Comparison of ENCODE assay signal across 9 cellular contexts in genomic region chr11:110076388-110076965, GRCh38. TPM values are rescaled to one million over a fixed set of nuclear protein-coding genes. Genes with fewer than 3 reads are reported as not detected.
DNase-seq lines count a peak whose midpoint lies in the region; ATAC-seq, FAIRE-seq and TF ChIP-seq lines count a peak whose summit lies in the region.
"Had no signal": no experiment of that assay in that cellular context is flagged by ENCODE, and none has a peak within 500 bp of the region (broad histone marks: within the 10 kb centered on the region; RNA-seq: fewer than 3 reads in every experiment).

No MANE protein-coding gene starts in this region.

- TF ChIP-seq CTCF in bronchial epithelial cell (IDR thresholded peaks at IDR 0.05; ENCODE audit: insufficient read depth, low read length, severe bottlenecking) (no peak), adrenal gland (IDR thresholded peaks at IDR 0.05) (no peak)

- no peak for FAIRE-seq in bronchial epithelial cell (lab: Jason Lieb, UNC)

- DNase-seq in A172 (ENCODE audit: low spot score) (peak; percentile 47), KG1 (lab: John Stamatoyannopoulos, UW) (peak; percentile 78), bronchial epithelial cell (ENCODE audit: low read depth) (peak; percentile 56), adrenal gland (no peak)
- no peak for DNase-seq in effector memory CD4-positive, alpha-beta T cell
- no peak for DNase-seq in stimulated activated CD4-positive, alpha-beta T cell treated with anti-CD3 and anti-CD28 coated beads, Interleukin-2, amount 100 ng/mL, for 24 hours
- DNase-seq: stimulated activated CD4-positive, alpha-beta T cell treated with anti-CD3 and anti-CD28 coated beads, Interleukin-4, amount 100 ng/mL, for 4 hours had no signal

- no peak for TF ChIP-seq POLR2A in adrenal gland (IDR thresholded peaks at IDR 0.05)

- H3K4me3 ChIP-seq in bronchial epithelial cell (ENCODE audit: low read depth, low read length) (no peak overlapping the region), adrenal gland (no peak overlapping the region)
- H3K4me3 ChIP-seq in effector memory CD4-positive, alpha-beta T cell (ENCODE audit: insufficient read depth, low read depth, low read length, poor library complexity, severe bottlenecking) = no peak overlapping the region

- 49 to 69% (median 53%) methylated on average over 7 of the region's 7 CpGs for WGBS in adrenal gland, 4 donors

- peak overlapping the region in 1 of 5 donors; percentile 86 for H3K27ac ChIP-seq in adrenal gland
- H3K27ac ChIP-seq in effector memory CD4-positive, alpha-beta T cell (ENCODE audit: insufficient read depth, low read length, poor library complexity, severe bottlenecking) = no peak overlapping the region

- no peaks in the 10 kb centered on the region for H3K36me3 ChIP-seq in bronchial epithelial cell (ENCODE audit: control insufficient read depth, insufficient read depth, low read length)
- no peaks in the 10 kb centered on the region for H3K36me3 ChIP-seq in adrenal gland (replicated peaks in 1 of 2)
- no peaks in the 10 kb centered on the region for H3K36me3 ChIP-seq in effector memory CD4-positive, alpha-beta T cell (ENCODE audit: control insufficient read depth, insufficient read depth, low read length)

- H3K4me1 ChIP-seq in adrenal gland (replicated peaks in 1 of 2) = peaks cover 0 to 31% of the 10 kb centered on the region in 2 donors
- no peaks in the 10 kb centered on the region for H3K4me1 ChIP-seq in effector memory CD4-positive, alpha-beta T cell (ENCODE audit: control insufficient read depth, insufficient read depth, low read length, poor library complexity, severe bottlenecking)

- peak; percentile 17 for ATAC-seq in GM19468 (IDR thresholded peaks at IDR 0.05; ENCODE audit: extremely low read depth, unreplicated experiment)
- no peak for ATAC-seq in GM21526 (IDR thresholded peaks at IDR 0.05; ENCODE audit: low FRiP score, unreplicated experiment)

- H3K27me3 ChIP-seq in bronchial epithelial cell (ENCODE audit: control insufficient read depth, insufficient read depth, low read length) (no peaks in the 10 kb centered on the region), adrenal gland (no peaks in the 10 kb centered on the region)
- no peaks in the 10 kb centered on the region for H3K27me3 ChIP-seq in effector memory CD4-positive, alpha-beta T cell (replicated peaks; ENCODE audit: control insufficient read depth, insufficient read depth, low read length, poor library complexity, severe bottlenecking)

- H3K9me3 ChIP-seq in adrenal gland (replicated peaks in 1 of 3) = peaks cover 0 to 6% (median 0%) of the 10 kb centered on the region in 3 donors
- H3K9me3 ChIP-seq in effector memory CD4-positive, alpha-beta T cell (ENCODE audit: control insufficient read depth, low read length) = peaks cover 3% of the 10 kb centered on the region

- intact Hi-C loops in adrenal gland (cut with DNase I) = no loop called here

RNA-seq across cellular contexts. Expression of gene ZC3H12C, which starts 16.7 kb away (rescaled TPM):
- 3.7 and 5.2 TPM in 2 replicates for total RNA-seq in A172 (2014; rRNA removed; shearing (Covaris generic))
- total RNA-seq in bronchial epithelial cell = 3.3 and 5.3 TPM in 2 replicates
- 10 to 100 TPM; 10.0 to 23.6 (median 20.3) TPM for total RNA-seq in adrenal gland
- polyA plus RNA-seq in adrenal gland = 1 to 10 TPM; 4.4 to 8.8 (median 5.0) TPM

Comparison
In these comparisons a context has a peak if more than half of its experiments do, and no peak if none do; other contexts are left out.
1. DNase-seq: peak in A172 (single experiment), KG1 (single experiment) and bronchial epithelial cell (single experiment); none in adrenal gland (0 of 7), effector memory CD4-positive, alpha-beta T cell (0 of 3) and stimulated activated CD4-positive, alpha-beta T cell treated with anti-CD3 and anti-CD28 coated beads, Interleukin-2, amount 100 ng/mL, for 24 hours (0 of 2).